23 cellular contexts compared by ENCODE assay signal in the genomic region with DNA sequence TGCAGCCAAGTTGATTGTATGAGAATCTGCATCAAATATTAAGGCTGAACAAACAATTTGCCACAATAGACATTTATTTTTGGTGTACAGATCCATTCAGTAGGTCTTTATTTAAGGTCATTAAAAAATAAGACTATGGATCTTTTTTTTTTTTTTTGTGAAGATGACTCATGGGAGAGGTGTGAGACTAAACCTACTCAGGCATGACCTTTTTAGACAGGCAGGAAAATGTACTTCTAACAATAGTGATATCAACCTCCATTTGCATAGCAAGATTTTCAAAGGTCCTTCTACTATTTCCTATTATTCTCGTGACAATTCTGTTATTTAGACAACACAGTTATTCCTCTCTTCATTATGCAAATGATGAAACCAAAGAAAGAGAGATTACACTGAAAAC.
"Had no signal": no experiment of that assay in that cellular context is flagged by ENCODE, and none has a peak within 500 bp of the region (broad histone marks: within the 10 kb centered on the region; RNA-seq: fewer than 3 reads in every experiment).

No MANE protein-coding gene starts in this region.

- H3K36me3 ChIP-seq: MG63, WERI-Rb-1 had no signal

- H3K27me3 ChIP-seq: MG63 had no signal

- DNase-seq: activated CD4-positive, alpha-beta T cell treated with anti-CD3 and anti-CD28 coated beads for 36 hours; activated CD4-positive, alpha-beta T cell treated with anti-CD3 and anti-CD28 coated beads, Interleukin-2, amount 50 U/mL, for 1 hour; activated CD8-positive, alpha-beta memory T cell treated with anti-CD3 and anti-CD28 coated beads, Interleukin-2, amount 50 U/mL, for 4 hours; activated CD8-positive, alpha-beta T cell treated with anti-CD3 and anti-CD28 coated beads for 36 hours; activated gamma-delta T cell treated with Interleukin-2 at 50 U/mL for 16 hours; activated naive CD4-positive, alpha-beta T cell treated with anti-CD3 and anti-CD28 coated beads, Interleukin-2, amount 10 ng/mL, durations not matched to agents 7 days and 5 days; activated naive CD8-positive, alpha-beta T cell treated with anti-CD3 and anti-CD28 coated beads for 36 hours; activated T-cell treated with anti-CD3 and anti-CD28 coated beads, Interleukin-2, amount 50 U/mL, for 72 hours; caudate nucleus; KG1; MG63; NCI-H1105; NCI-H1436; NCI-H1694 treated with DMSO at 0.1 percent for 48 hours; NCI-H2029 treated with DMSO at 0.1 percent for 48 hours; NCI-H82; OCI-M1; RPMI8226; T-helper 1 cell; WERI-Rb-1 had no signal

- ATAC-seq: activated CD4-positive, alpha-beta T cell treated with anti-CD3 and anti-CD28 coated beads for 36 hours; activated CD8-positive, alpha-beta T cell treated with anti-CD3 and anti-CD28 coated beads for 36 hours; activated T-cell treated with anti-CD3 and anti-CD28 coated beads, Interleukin-2, amount 50 U/mL, for 72 hours; Panc1; Right ventricle myocardium inferior had no signal

- H3K27ac ChIP-seq: SK-N-MC, WERI-Rb-1 had no signal

- H3K4me3 ChIP-seq: MG63, SK-N-MC had no signal

- H3K9me3 ChIP-seq: MG63 had no signal
